ENCODE assay signal across 9 cellular contexts in genomic region chr4:36081185-36081584, GRCh38.
DNase-seq lines count a peak whose midpoint lies in the region; ATAC-seq and TF ChIP-seq lines count a peak whose summit lies in the region.
"Had no signal": no experiment of that assay in that cellular context is flagged by ENCODE, and none has a peak within 500 bp of the region (broad histone marks: within the 10 kb centered on the region; RNA-seq: fewer than 3 reads in every experiment).

No MANE protein-coding gene starts in this region.

- TF ChIP-seq CTCF in NB4 (IDR thresholded peaks at IDR 0.05; ENCODE audit: low read depth, low read length): no peak

- H3K36me3 Mint-ChIP-seq in T-cell: peaks cover 12% of the 10 kb centered on the region

- no peaks in the 10 kb centered on the region for H3K27me3 Mint-ChIP-seq in T-cell
- H3K27me3 Mint-ChIP-seq: activated naive CD8-positive, alpha-beta T cell had no signal

- no peak overlapping the region for H3K27ac Mint-ChIP-seq in T-cell
- H3K27ac Mint-ChIP-seq: activated naive CD8-positive, alpha-beta T cell had no signal

- ATAC-seq in GM18520 (IDR thresholded peaks at IDR 0.05; ENCODE audit: unreplicated experiment) (peak; percentile 99), GM19452 (IDR thresholded peaks at IDR 0.05; ENCODE audit: unreplicated experiment) (peak; percentile 94), HG02973 (IDR thresholded peaks at IDR 0.05; ENCODE audit: unreplicated experiment) (peak; percentile 94), T-cell (replicated peaks in 1 of 4) (no peak)

- H3K9me3 Mint-ChIP-seq in T-cell: no peaks in the 10 kb centered on the region

- CTCF ChIA-PET in T-cell (lab: Charles Lee): no interaction called here

- H3K4me3 Mint-ChIP-seq in T-cell: no peak overlapping the region
- H3K4me3 Mint-ChIP-seq: activated naive CD8-positive, alpha-beta T cell had no signal

- DNase-seq in NB4 (ENCODE audit: low read depth): peak; percentile 14
- no peak for DNase-seq in T-cell
- DNase-seq in stimulated activated CD8-positive, alpha-beta memory T cell treated with anti-CD3 and anti-CD28 coated beads, Interleukin-4, amount 100 ng/mL, for 48 hours: no peak
- no peak for DNase-seq in DMS79 (lab: John Stamatoyannopoulos, UW)
- DNase-seq: occipital lobe had no signal

- no peak for TF ChIP-seq POLR2A in NB4 (IDR thresholded peaks at IDR 0.05; ENCODE audit: extremely low read depth, insufficient read length)

- no peaks in the 10 kb centered on the region for H3K4me1 Mint-ChIP-seq in T-cell

- POLR2A ChIA-PET in T-cell (lab: Charles Lee): interaction anchor here in 1 of 2 donors (0.6 kb wide), 1 partner anchor 277 kb away, joined by 3 read pairs; no protein-coding TSS in a partner anchor

- H3K4me3 ChIP-seq in NB4 (ENCODE audit: low read depth, low read length): no peak overlapping the region

Comparison
In these comparisons a context has a peak if more than half of its experiments do, and no peak if none do; other contexts are left out.
1. ATAC-seq: peak in GM18520 (single experiment), GM19452 (single experiment) and HG02973 (single experiment); none in T-cell (0 of 4).